ENCODE assay signal across 32 cellular contexts in genomic region chr12:98262886-98263285, GRCh38.
"Had no signal": no experiment of that assay in that cellular context is flagged by ENCODE, and none has a peak within 500 bp of the region (broad histone marks: within the 10 kb centered on the region; RNA-seq: fewer than 3 reads in every experiment).

No MANE protein-coding gene starts in this region.

- H3K27ac Mint-ChIP-seq: activated naive CD4-positive, alpha-beta T cell treated with anti-CD3 and anti-CD28 coated beads, Interleukin-2, amount 10 ng/mL, durations not matched to agents 7 days and 5 days; activated naive CD8-positive, alpha-beta T cell treated with anti-CD3 and anti-CD28 coated beads, Interleukin-2, amount 10 ng/mL, durations not matched to agents 7 days and 5 days; nephron; stimulated activated memory B cell treated with anti-CD40 and anti-IgM and Interleukin-4, amounts not matched to agents 10 μg/mL and 1 μg/mL and 100 μg/mL, for 72 hours; stimulated activated naive CD8-positive, alpha-beta T cell treated with anti-CD3 and anti-CD28 coated beads, Interleukin-15, amount 100 ng/mL, for 72 hours; T-helper 1 cell treated with Interleukin-12 subunit alpha and Interleukin-12 subunit beta and Interleukin-4 antibody, amounts not matched to agents 30 μg/mL and 1 μg/mL, for 36 hours had no signal

- H3K9me3 Mint-ChIP-seq: activated naive CD4-positive, alpha-beta T cell treated with anti-CD3 and anti-CD28 coated beads, Interleukin-2, amount 10 ng/mL, durations not matched to agents 7 days and 5 days; T-helper 1 cell treated with Interleukin-12 subunit alpha and Interleukin-12 subunit beta and Interleukin-4 antibody, amounts not matched to agents 30 μg/mL and 1 μg/mL, for 36 hours had no signal

- DNase-seq: activated CD4-positive, alpha-beta T cell treated with anti-CD3 and anti-CD28 coated beads for 48 hours; activated CD4-positive, alpha-beta T cell treated with anti-CD3 and anti-CD28 coated beads, Interleukin-2, amount 50 U/mL, for 48 hours; activated CD8-positive, alpha-beta memory T cell treated with anti-CD3 and anti-CD28 coated beads for 24 hours; activated gamma-delta T cell; activated naive CD4-positive, alpha-beta T cell treated with anti-CD3 and anti-CD28 coated beads, Interleukin-2, amount 10 ng/mL, durations not matched to agents 7 days and 5 days; activated naive CD8-positive, alpha-beta T cell treated with anti-CD3 and anti-CD28 coated beads, Interleukin-2, amount 10 ng/mL, durations not matched to agents 7 days and 5 days; activated T-cell treated with anti-CD3 and anti-CD28 coated beads, Interleukin-2, amount 50 U/mL, for 1 hour; central memory CD4-positive, alpha-beta T cell; esophagus squamous epithelium; foreskin melanocyte; left cardiac atrium; left ventricle myocardium superior; nucleus accumbens; pancreas; retina; sigmoid colon; stimulated activated CD4-positive, alpha-beta T cell treated with anti-CD3 and anti-CD28 coated beads, Interleukin-1b, Interleukin-23, amount 100 ng/mL, for 48 hours; stimulated activated CD4-positive, alpha-beta T cell treated with anti-CD3 and anti-CD28 coated beads, Interleukin-4, amount 100 ng/mL, for 4 hours; stimulated activated CD8-positive, alpha-beta memory T cell treated with anti-CD3 and anti-CD28 coated beads, Interleukin-4, amount 100 ng/mL, for 48 hours; stimulated activated naive CD8-positive, alpha-beta T cell treated with anti-CD3 and anti-CD28 coated beads, Interleukin-15, amount 100 ng/mL, for 72 hours; substantia nigra; T-helper 9 cell; thyroid gland; upper lobe of right lung had no signal

- H3K36me3 ChIP-seq: ascending aorta, breast epithelium, esophagus squamous epithelium, pancreas, prostate gland, sigmoid colon, thyroid gland, upper lobe of right lung had no signal

- H3K4me1 ChIP-seq: ascending aorta, breast epithelium, esophagus squamous epithelium, pancreas, prostate gland, sigmoid colon, thyroid gland, upper lobe of right lung had no signal

- H3K27ac ChIP-seq: ascending aorta, breast epithelium, esophagus squamous epithelium, pancreas, prostate gland, sigmoid colon, thyroid gland, upper lobe of right lung, VCaP had no signal

- ATAC-seq: left cardiac atrium; left ventricle myocardium superior; pancreas; stimulated activated memory B cell treated with anti-CD40 and anti-IgM and Interleukin-4, amounts not matched to agents 10 μg/mL and 1 μg/mL and 100 μg/mL, for 72 hours; stimulated activated naive CD8-positive, alpha-beta T cell treated with anti-CD3 and anti-CD28 coated beads, Interleukin-15, amount 100 ng/mL, for 72 hours; upper lobe of right lung had no signal

- H3K27me3 Mint-ChIP-seq: activated naive CD4-positive, alpha-beta T cell treated with anti-CD3 and anti-CD28 coated beads, Interleukin-2, amount 10 ng/mL, durations not matched to agents 7 days and 5 days; activated naive CD8-positive, alpha-beta T cell treated with anti-CD3 and anti-CD28 coated beads, Interleukin-2, amount 10 ng/mL, durations not matched to agents 7 days and 5 days had no signal

- H3K4me3 Mint-ChIP-seq: activated naive CD4-positive, alpha-beta T cell treated with anti-CD3 and anti-CD28 coated beads, Interleukin-2, amount 10 ng/mL, durations not matched to agents 7 days and 5 days; activated naive CD8-positive, alpha-beta T cell treated with anti-CD3 and anti-CD28 coated beads, Interleukin-2, amount 10 ng/mL, durations not matched to agents 7 days and 5 days; nephron; stimulated activated memory B cell treated with anti-CD40 and anti-IgM and Interleukin-4, amounts not matched to agents 10 μg/mL and 1 μg/mL and 100 μg/mL, for 72 hours; stimulated activated naive CD8-positive, alpha-beta T cell treated with anti-CD3 and anti-CD28 coated beads, Interleukin-15, amount 100 ng/mL, for 72 hours; T-helper 1 cell treated with Interleukin-12 subunit alpha and Interleukin-12 subunit beta and Interleukin-4 antibody, amounts not matched to agents 30 μg/mL and 1 μg/mL, for 36 hours had no signal

- H3K27me3 ChIP-seq: ascending aorta, breast epithelium, esophagus squamous epithelium, pancreas, sigmoid colon, thyroid gland, upper lobe of right lung had no signal

- H3K9me3 ChIP-seq: ascending aorta, esophagus squamous epithelium, pancreas, prostate gland, thyroid gland, upper lobe of right lung had no signal

- H3K4me1 Mint-ChIP-seq: activated naive CD4-positive, alpha-beta T cell treated with anti-CD3 and anti-CD28 coated beads, Interleukin-2, amount 10 ng/mL, durations not matched to agents 7 days and 5 days; activated naive CD8-positive, alpha-beta T cell treated with anti-CD3 and anti-CD28 coated beads, Interleukin-2, amount 10 ng/mL, durations not matched to agents 7 days and 5 days; stimulated activated memory B cell treated with anti-CD40 and anti-IgM and Interleukin-4, amounts not matched to agents 10 μg/mL and 1 μg/mL and 100 μg/mL, for 72 hours; stimulated activated naive CD8-positive, alpha-beta T cell treated with anti-CD3 and anti-CD28 coated beads, Interleukin-15, amount 100 ng/mL, for 72 hours had no signal

- H3K4me2 ChIP-seq: smooth muscle cell had no signal

- H3K36me3 Mint-ChIP-seq: activated naive CD4-positive, alpha-beta T cell treated with anti-CD3 and anti-CD28 coated beads, Interleukin-2, amount 10 ng/mL, durations not matched to agents 7 days and 5 days; activated naive CD8-positive, alpha-beta T cell treated with anti-CD3 and anti-CD28 coated beads, Interleukin-2, amount 10 ng/mL, durations not matched to agents 7 days and 5 days; stimulated activated memory B cell treated with anti-CD40 and anti-IgM and Interleukin-4, amounts not matched to agents 10 μg/mL and 1 μg/mL and 100 μg/mL, for 72 hours had no signal

- H3K4me3 ChIP-seq: ascending aorta, breast epithelium, esophagus squamous epithelium, pancreas, prostate gland, sigmoid colon, smooth muscle cell, thyroid gland, upper lobe of right lung had no signal
